ENCODE assay signal across 1 cellular context in genomic region chr11:65870706-65871681, GRCh38.
TF ChIP-seq lines count a peak whose summit lies in the region.

No MANE protein-coding gene starts in this region.

TF ChIP-seq in IMR-90, 13 proteins besides CTCF, POLR2A, EP300 and RAD21 (continued from another document):
- no peak for TF ChIP-seq RCOR1 (IDR thresholded peaks at IDR 0.05; ENCODE audit: insufficient replicate concordance, low read length)
- TF ChIP-seq NFE2L2 (IDR thresholded peaks at IDR 0.05; ENCODE audit: low read depth, low read length), result no peak
